Comparison of ENCODE assay signal across 1 cellular context in the genomic region with DNA sequence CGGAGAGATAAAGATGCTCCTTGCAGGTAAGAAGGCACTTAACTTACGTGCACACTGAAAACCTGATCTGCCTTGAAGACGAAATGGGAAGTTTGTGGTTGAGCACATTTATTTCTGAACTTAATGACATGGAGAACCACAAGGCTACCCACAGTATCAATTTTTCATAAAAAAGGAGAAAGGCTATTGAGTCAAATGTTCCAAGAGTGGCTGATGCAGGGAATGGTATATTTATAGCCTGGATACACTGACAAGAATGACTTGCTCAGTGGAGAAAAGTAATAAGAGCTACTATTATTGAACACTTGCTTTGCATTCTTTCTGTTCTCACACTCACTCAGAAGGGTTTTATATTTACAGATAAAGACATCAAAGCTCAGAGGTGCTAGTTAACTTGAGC.
TF ChIP-seq lines count a peak whose summit lies in the region.

No MANE protein-coding gene starts in this region.

TF ChIP-seq in IMR-90, 13 proteins besides CTCF, POLR2A, EP300 and RAD21 (continued from another document):
- TF ChIP-seq, protein P1, sequence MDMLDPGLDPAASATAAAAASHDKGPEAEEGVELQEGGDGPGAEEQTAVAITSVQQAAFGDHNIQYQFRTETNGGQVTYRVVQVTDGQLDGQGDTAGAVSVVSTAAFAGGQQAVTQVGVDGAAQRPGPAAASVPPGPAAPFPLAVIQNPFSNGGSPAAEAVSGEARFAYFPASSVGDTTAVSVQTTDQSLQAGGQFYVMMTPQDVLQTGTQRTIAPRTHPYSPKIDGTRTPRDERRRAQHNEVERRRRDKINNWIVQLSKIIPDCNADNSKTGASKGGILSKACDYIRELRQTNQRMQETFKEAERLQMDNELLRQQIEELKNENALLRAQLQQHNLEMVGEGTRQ (IDR thresholded peaks at IDR 0.05; ENCODE audit: low read depth, low read length), result no peak
- TF ChIP-seq NFE2L2 (IDR thresholded peaks at IDR 0.05; ENCODE audit: low read depth, low read length) (no peak), MAFK (IDR thresholded peaks at IDR 0.05; ENCODE audit: low read depth, low read length) (no peak), RCOR1 (IDR thresholded peaks at IDR 0.05; ENCODE audit: insufficient replicate concordance, low read length) (no peak), MAZ (IDR thresholded peaks at IDR 0.05; ENCODE audit: borderline replicate concordance, low read depth, low read length) (no peak), CHD1 (IDR thresholded peaks at IDR 0.05; ENCODE audit: low read depth, low read length) (no peak), CEBPB (IDR thresholded peaks at IDR 0.05; ENCODE audit: low read depth, low read length) (no peak), SMC3 (IDR thresholded peaks at IDR 0.05; ENCODE audit: low read depth, low read length) (no peak), BHLHE40 (IDR thresholded peaks at IDR 0.05; ENCODE audit: low read depth, low read length) (no peak), RFX5 (IDR thresholded peaks at IDR 0.05; ENCODE audit: low read depth, low read length) (no peak)
- TF ChIP-seq, protein P2, sequence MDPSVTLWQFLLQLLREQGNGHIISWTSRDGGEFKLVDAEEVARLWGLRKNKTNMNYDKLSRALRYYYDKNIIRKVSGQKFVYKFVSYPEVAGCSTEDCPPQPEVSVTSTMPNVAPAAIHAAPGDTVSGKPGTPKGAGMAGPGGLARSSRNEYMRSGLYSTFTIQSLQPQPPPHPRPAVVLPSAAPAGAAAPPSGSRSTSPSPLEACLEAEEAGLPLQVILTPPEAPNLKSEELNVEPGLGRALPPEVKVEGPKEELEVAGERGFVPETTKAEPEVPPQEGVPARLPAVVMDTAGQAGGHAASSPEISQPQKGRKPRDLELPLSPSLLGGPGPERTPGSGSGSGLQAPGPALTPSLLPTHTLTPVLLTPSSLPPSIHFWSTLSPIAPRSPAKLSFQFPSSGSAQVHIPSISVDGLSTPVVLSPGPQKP (IDR thresholded peaks at IDR 0.05; ENCODE audit: borderline replicate concordance, low read depth, low read length), result no peak
